In genomic region chr3:192918275-192918588, GRCh38 we compare ENCODE assay signal across 8 cellular contexts. TPM values are rescaled to one million over a fixed set of nuclear protein-coding genes. Genes with fewer than 3 reads are reported as not detected.
DNase-seq lines count a peak whose midpoint lies in the region; ATAC-seq, FAIRE-seq and TF ChIP-seq lines count a peak whose summit lies in the region.

No MANE protein-coding gene starts in this region.

- SMC1A ChIA-PET in GM12878 (lab: Charles Lee; ENCODE audit: uncharacterized antibody, unreplicated experiment), result interaction anchor here (0.7 to 13.5 kb wide), 13 partner anchors 11 to 171 kb away, joined by 3 to 472 read pairs (median 6); no protein-coding TSS in a partner anchor

- peak overlapping the region; percentile 86 for H3K4me2 ChIP-seq in GM12878 (ENCODE audit: control insufficient read depth, insufficient read depth)

- no peak for TF ChIP-seq POLR2A in GM12878 (IDR thresholded peaks at IDR 0.05; ENCODE audit: low read depth, low read length)
- TF ChIP-seq POLR2A in right lobe of liver (IDR thresholded peaks at IDR 0.05), result no peak
- TF ChIP-seq POLR2A in thyroid gland (IDR thresholded peaks at IDR 0.05), result no peak

- H3K4me3 Mint-ChIP-seq in activated T-cell treated with anti-CD3 and anti-CD28 coated beads, Interleukin-2, amount 50 U/mL, for 72 hours, result peak overlapping the region; percentile 93 to 99

- BruUV-seq in GM12878 (replicated peaks; lab: Mats Ljungman, UMichigan), result no TSS peak

- RAD21 ChIA-PET in GM12878 (lab: Charles Lee; ENCODE audit: unreplicated experiment), result interaction anchor here (0.6 to 9.8 kb wide), 17 partner anchors 9 to 122 kb away, joined by 3 to 425 read pairs (median 7); no protein-coding TSS in a partner anchor

- H3K27ac ChIP-seq in GM12878 (ENCODE audit: control insufficient read depth, insufficient read depth) (peak overlapping the region; percentile 51), right lobe of liver (peak overlapping the region; percentile 37 to 66 (median 53)), thyroid gland (peak overlapping the region; percentile 82 to 91 (median 86))

- H3K36me3 ChIP-seq in GM12878 (ENCODE audit: control insufficient read depth in 2 of 2, insufficient read depth in 2 of 2, low read length in 1 of 2) (no peaks in the 10 kb centered on the region), right lobe of liver (no peaks in the 10 kb centered on the region), thyroid gland (no peaks in the 10 kb centered on the region)

- no peak for DNase-seq in activated T-cell treated with anti-CD3 and anti-CD28 coated beads, Interleukin-2, amount 50 U/mL, for 72 hours
- no peak for DNase-seq in activated T-cell treated with anti-CD3 and anti-CD28 coated beads for 4 hours
- DNase-seq in GM12878 (ENCODE audit: low read depth, low spot score), result no peak
- no peak for DNase-seq in right lobe of liver
- DNase-seq in thyroid gland, result no peak
- no peak for DNase-seq in NCI-H446 (lab: John Stamatoyannopoulos, UW)
- no peak for DNase-seq in NCI-H774 (lab: John Stamatoyannopoulos, UW)
- DNase-seq in frontal cortex (ENCODE audit: low spot score in 2 of 2), result no peak

- no peak for TF ChIP-seq RAD21 in GM12878 (IDR thresholded peaks at IDR 0.05; ENCODE audit: insufficient read depth, low read depth, low read length)

- H3K27me3 Mint-ChIP-seq in activated T-cell treated with anti-CD3 and anti-CD28 coated beads, Interleukin-2, amount 50 U/mL, for 72 hours (ENCODE audit: low read depth), result peaks cover 79% of the 10 kb centered on the region

- TF ChIP-seq CTCF in GM12878 (IDR thresholded peaks at IDR 0.05 in 2 of 3, conservative IDR thresholded peaks at IDR 0.05 in 1 of 3; ENCODE audit: control insufficient read depth in 2 of 3, extremely low read depth in 1 of 3, insufficient read depth in 1 of 3, low read depth in 3 of 3, low read length in 3 of 3) (no peak), right lobe of liver (IDR thresholded peaks at IDR 0.05) (peak in 1 of 4 donors; percentile 4), thyroid gland (IDR thresholded peaks at IDR 0.05) (no peak)

- H3K27me3 ChIP-seq in GM12878 (replicated peaks in 1 of 2; ENCODE audit: control insufficient read depth in 2 of 2, insufficient read depth in 2 of 2, low read length in 1 of 2) (no peaks in the 10 kb centered on the region), right lobe of liver (peaks cover 0 to 15% of the 10 kb centered on the region in 2 donors), thyroid gland (no peaks in the 10 kb centered on the region)

- no peaks in the 10 kb centered on the region for H4K20me1 ChIP-seq in GM12878 (ENCODE audit: control insufficient read depth, insufficient read depth)

- in situ Hi-C loops in GM12878 (cut with MboI), result no loop called here

- POLR2A ChIA-PET in GM12878 (lab: Charles Lee), result interaction anchor here (0.5 to 7.8 kb wide), 9 partner anchors 11 to 101 kb away, joined by 3 to 58 read pairs (median 6); no protein-coding TSS in a partner anchor

- intact Hi-C loops in GM12878 (cut with micrococcal nuclease; ENCODE audit: unreplicated experiment), result loop anchor here (5.0 kb wide), 2 partner anchors 66 to 86 kb away; no protein-coding TSS in a partner anchor
- intact Hi-C loops in right lobe of liver (cut with DNase I), result loop anchor here in 1 of 2 donors (10.0 kb wide), 1 partner anchor 63 kb away; no protein-coding TSS in a partner anchor
- intact Hi-C loops in thyroid gland (cut with DNase I), result loop anchor here (10.0 kb wide), 1 partner anchor 103 kb away; no protein-coding TSS in a partner anchor

- H3K9me3 ChIP-seq in GM12878 (replicated peaks; ENCODE audit: control insufficient read depth, insufficient read depth, low read length) (no peaks in the 10 kb centered on the region), right lobe of liver (no peaks in the 10 kb centered on the region), thyroid gland (no peaks in the 10 kb centered on the region)

- WGBS in GM12878 (ENCODE audit: insufficient coverage, insufficient replicate concordance, low lambda C conversion rate, missing lambda C conversion rate), result 3% methylated on average over 13 of the region's 13 CpGs
- 7% methylated on average over 13 of the region's 13 CpGs for WGBS in right lobe of liver (ENCODE audit: insufficient coverage, low coverage, low lambda C conversion rate, missing lambda C conversion rate)
- 2 to 4% methylated on average over 13 of the region's 13 CpGs for WGBS in thyroid gland, 2 donors

- no peaks in the 10 kb centered on the region for H3K9me3 Mint-ChIP-seq in activated T-cell treated with anti-CD3 and anti-CD28 coated beads, Interleukin-2, amount 50 U/mL, for 72 hours

- H3K4me1 Mint-ChIP-seq in activated T-cell treated with anti-CD3 and anti-CD28 coated beads, Interleukin-2, amount 50 U/mL, for 72 hours (ENCODE audit: low read depth), result peaks cover 28% of the 10 kb centered on the region

- peaks cover 6 to 9% of the 10 kb centered on the region in 2 donors for H3K36me3 Mint-ChIP-seq in activated T-cell treated with anti-CD3 and anti-CD28 coated beads, Interleukin-2, amount 50 U/mL, for 72 hours (ENCODE audit: insufficient read depth in 2 of 2)

- CTCF ChIA-PET in GM12878 (lab: Yijun Ruan, JAX), result interaction anchor here (0.7 to 13.3 kb wide), 9 partner anchors 8 to 123 kb away, joined by 3 to 440 read pairs (median 4); no protein-coding TSS in a partner anchor

- peaks cover 42% of the 10 kb centered on the region for H3K79me2 ChIP-seq in GM12878 (ENCODE audit: control insufficient read depth, insufficient read depth, low read length)

- peak overlapping the region; percentile 59 for H2AFZ ChIP-seq in GM12878 (ENCODE audit: control insufficient read depth, low read depth, low read length)

- peak overlapping the region; percentile 60 for H3K9ac ChIP-seq in GM12878 (ENCODE audit: control insufficient read depth, insufficient read depth, low read length)

- FAIRE-seq in GM12878 (lab: Jason Lieb, UNC) (no peak), frontal cortex (lab: Jason Lieb, UNC) (no peak)

- TF ChIP-seq EP300 in GM12878 (IDR thresholded peaks at IDR 0.05; ENCODE audit: borderline replicate concordance in 1 of 2, control insufficient read depth in 1 of 2, low read depth in 2 of 2, low read length in 2 of 2), result 0 out of 4 replicates have a peak, but pooled peaks of 1 of the 2 experiments have one; percentile 20

- H3K4me1 ChIP-seq in GM12878 (ENCODE audit: control insufficient read depth, insufficient read depth, low read length), result no peaks in the 10 kb centered on the region
- peaks cover 0 to 11% (median 0%) of the 10 kb centered on the region in 4 donors for H3K4me1 ChIP-seq in right lobe of liver
- peaks cover 0 to 6% of the 10 kb centered on the region in 2 donors for H3K4me1 ChIP-seq in thyroid gland

- peak overlapping the region; percentile 82 for H3K4me3 ChIP-seq in GM12878
- peak overlapping the region; percentile 41 to 57 (median 57) for H3K4me3 ChIP-seq in right lobe of liver
- peak overlapping the region; percentile 43 to 77 (median 69) for H3K4me3 ChIP-seq in thyroid gland (replicated peaks in 1 of 3)

- no peak for ATAC-seq in activated T-cell treated with anti-CD3 and anti-CD28 coated beads, Interleukin-2, amount 50 U/mL, for 72 hours (replicated peaks in 1 of 2)
- no peak for ATAC-seq in GM12878
- ATAC-seq in right lobe of liver, result no peak

- peak overlapping the region; percentile 70 for H3K27ac Mint-ChIP-seq in activated T-cell treated with anti-CD3 and anti-CD28 coated beads, Interleukin-2, amount 50 U/mL, for 72 hours

TF ChIP-seq in GM12878, 131 proteins besides CTCF, POLR2A, EP300 and RAD21 (continues in another document):
- TF ChIP-seq POLR2AphosphoS2 (IDR thresholded peaks at IDR 0.05; ENCODE audit: low read depth, low read length) (0 out of 2 replicates have a peak, but pooled peaks have one; percentile 18), ZBTB33 (IDR thresholded peaks at IDR 0.05) (no peak), ZNF622 (IDR thresholded peaks at IDR 0.05) (no peak), LARP7 (IDR thresholded peaks at IDR 0.05) (0 out of 2 replicates have a peak, but pooled peaks have one; percentile 5), SIN3A (IDR thresholded peaks at IDR 0.05; ENCODE audit: low read depth, low read length) (0 out of 2 replicates have a peak, but pooled peaks have one; percentile 34)

RNA-seq across cellular contexts. Expression of gene MB21D2, which starts 0.6 kb away (rescaled TPM):
- 10 to 100 TPM; 10.5 to 26.9 TPM for total RNA-seq in activated T-cell treated with anti-CD3 and anti-CD28 coated beads, Interleukin-2, amount 50 U/mL, for 72 hours
- 21.2 and 21.5 TPM in 2 replicates for total RNA-seq in GM12878 (2013; cell fraction: nucleolus; rRNA removed)
- 19.6 and 21.5 TPM in 2 replicates for total RNA-seq in GM12878 (2014; rRNA removed)
- total RNA-seq in GM12878 (2014; rRNA removed; fragmentation: Illumina TruSeq; extraction: Trizol), result 15.3 and 16.0 TPM in 2 replicates
- 16.1 and 16.6 TPM in 2 replicates for total RNA-seq in GM12878 (2021)
- 5.7 TPM for polyA plus RNA-seq in GM12878 (2011; ENCODE audit: low read depth)
- polyA plus RNA-seq in GM12878 (2011; rRNA removed), result 11.0 and 11.6 TPM in 2 replicates
- 8.3 and 9.8 TPM in 2 replicates for polyA plus RNA-seq in GM12878 (2011; cell fraction: cytosol; rRNA removed)
- 6.7 and 6.8 TPM in 2 replicates for polyA plus RNA-seq in GM12878 (2011; cell fraction: nucleus; rRNA removed)
- polyA plus RNA-seq in GM12878 (2012), result 7.1 and 8.3 TPM in 2 replicates
- polyA plus RNA-seq in GM12878 (2014; fragmentation: Illumina TruSeq; extraction: Trizol), result 12.1 and 12.7 TPM in 2 replicates
- polyA plus RNA-seq in GM12878 (2014; fragmentation: Nextera tagmentation; extraction: Ambion mirVana), result 10 to 100 TPM in 1 of 2 experiments, 1 to 10 TPM in 1; 7.9 to 21.2 TPM
- 8.7 and 9.0 TPM in 2 replicates for polyA plus RNA-seq in GM12878 (2014; rRNA removed)
- 10 to 100 TPM; 15.4 to 15.9 TPM for polyA plus RNA-seq in GM12878 (2016; fragmentation: Nextera tagmentation; extraction: Ambion mirVana)
- 19.7 and 20.8 TPM in 2 replicates for polyA minus RNA-seq in GM12878 (2011; rRNA and poly(A)+ RNA removed)
- 4.5 and 6.0 TPM in 2 replicates for polyA minus RNA-seq in GM12878 (2011; cell fraction: cytosol; rRNA and poly(A)+ RNA removed)
- 7.9 and 11.9 TPM in 2 replicates for polyA minus RNA-seq in GM12878 (2011; cell fraction: nucleus; rRNA and poly(A)+ RNA removed)
- total RNA-seq in right lobe of liver, result under 1 TPM in 5 of 6 experiments, not detected in 1; 0.15 to 0.86 (median 0.31) TPM
- 1 to 10 TPM; 3.4 to 5.2 (median 3.9) TPM for total RNA-seq in thyroid gland
- 106 TPM for total RNA-seq in frontal cortex
